Comparison of ENCODE assay signal across 2 cellular contexts in genomic region chr9:107177857-107178256, GRCh38.
TF ChIP-seq lines count a peak whose summit lies in the region.

No MANE protein-coding gene starts in this region.

TF ChIP-seq in HEK293, 187 proteins besides CTCF, POLR2A, EP300 and RAD21 (continued from another document):
- peak; percentile 42 for TF ChIP-seq REST (tag by site-specific recombination; IDR thresholded peaks at IDR 0.05)

TF ChIP-seq in GM12878, 131 proteins besides CTCF, POLR2A, EP300 and RAD21 (continued from another document):
- TF ChIP-seq ZNF592 (IDR thresholded peaks at IDR 0.05), result no peak
- TF ChIP-seq ATF3 (IDR thresholded peaks at IDR 0.05; ENCODE audit: borderline replicate concordance, extremely low read depth, low read depth, low read length), result no peak
- TF ChIP-seq PKNOX1 (IDR thresholded peaks at IDR 0.05), result no peak
- TF ChIP-seq CHD4 (IDR thresholded peaks at IDR 0.05), result no peak
- TF ChIP-seq EGR1 (IDR thresholded peaks at IDR 0.05; ENCODE audit: borderline replicate concordance in 1 of 2, low read depth in 2 of 2, low read length in 2 of 2), result no peak
- no peak for TF ChIP-seq ZBTB11 (CRISPR knock-in tag; IDR thresholded peaks at IDR 0.05)
- TF ChIP-seq IRF3 (IDR thresholded peaks at IDR 0.05), result no peak
- TF ChIP-seq HDAC2 (IDR thresholded peaks at IDR 0.05), result no peak
- no peak for TF ChIP-seq NFIC (IDR thresholded peaks at IDR 0.05; ENCODE audit: low read depth, low read length)
- TF ChIP-seq REST (IDR thresholded peaks at IDR 0.05; ENCODE audit: low read depth, low read length), result peak; percentile 46; the same call in 1 of the 2 replicates
- no peak for TF ChIP-seq STAT1 (conservative IDR thresholded peaks at IDR 0.05)
- TF ChIP-seq WRNIP1 (IDR thresholded peaks at IDR 0.05; ENCODE audit: borderline replicate concordance, low read depth, low read length), result no peak
- no peak for TF ChIP-seq MYB (IDR thresholded peaks at IDR 0.05; ENCODE audit: borderline replicate concordance, low read depth, low read length)
- TF ChIP-seq MEF2B (IDR thresholded peaks at IDR 0.05; ENCODE audit: partially characterized antibody, poor library complexity, severe bottlenecking), result peak; percentile 61
